ENCODE assay signal across 16 cellular contexts in genomic region chr7:126698446-126698845, GRCh38.
"Had no signal": no experiment of that assay in that cellular context is flagged by ENCODE, and none has a peak within 500 bp of the region (broad histone marks: within the 10 kb centered on the region; RNA-seq: fewer than 3 reads in every experiment).

No MANE protein-coding gene starts in this region.

- DNase-seq: activated CD4-positive, alpha-beta T cell treated with anti-CD3 and anti-CD28 coated beads, Interleukin-2, amount 50 U/mL, for 48 hours; activated CD4-positive, CD25-positive, alpha-beta regulatory T cell treated with anti-CD3 and anti-CD28 coated beads, Interleukin-2, amount 50 U/mL, for 72 hours; activated CD8-positive, alpha-beta memory T cell treated with anti-CD3 and anti-CD28 coated beads, Interleukin-2, amount 10 ng/mL, durations not matched to agents 7 days and 5 days; activated effector memory CD4-positive, alpha-beta T cell treated with anti-CD3 and anti-CD28 coated beads, Interleukin-2, amount 50 U/mL, for 16 hours; activated T-cell treated with anti-CD3 and anti-CD28 coated beads, Interleukin-2, amount 50 U/mL, for 24 hours; anterior cingulate cortex; islet precursor cell; left ventricle myocardium superior; pancreas; retina; stimulated activated CD4-positive, alpha-beta T cell treated with anti-CD3 and anti-CD28 coated beads, Interleukin-4, amount 100 ng/mL, for 4 hours; stimulated activated naive CD8-positive, alpha-beta T cell treated with anti-CD3 and anti-CD28 coated beads, Interleukin-15, amount 100 ng/mL, for 72 hours; testis had no signal

- H3K9me3 ChIP-seq: gastroesophageal sphincter, pancreas, testis had no signal

- H3K4me3 ChIP-seq: gastroesophageal sphincter, neural progenitor cell, pancreas, testis had no signal

- H3K4me2 ChIP-seq: neural progenitor cell had no signal

- H3K27ac ChIP-seq: gastroesophageal sphincter, neural progenitor cell, pancreas, testis had no signal

- H3K36me3 ChIP-seq: gastroesophageal sphincter, neural progenitor cell, pancreas had no signal

- H3K9ac ChIP-seq: neural progenitor cell had no signal

- H3K27me3 ChIP-seq: gastroesophageal sphincter, neural progenitor cell, pancreas, testis had no signal

- H2AFZ ChIP-seq: neural progenitor cell had no signal

- ATAC-seq: activated CD8-positive, alpha-beta memory T cell treated with anti-CD3 and anti-CD28 coated beads, Interleukin-2, amount 10 ng/mL, durations not matched to agents 7 days and 5 days; activated naive CD4-positive, alpha-beta T cell treated with anti-CD3 and anti-CD28 coated beads, Interleukin-2, amount 50 U/mL, for 72 hours; gastroesophageal sphincter; left ventricle myocardium superior; pancreas; stimulated activated naive CD8-positive, alpha-beta T cell treated with anti-CD3 and anti-CD28 coated beads, Interleukin-15, amount 100 ng/mL, for 72 hours had no signal

- H3K4me1 ChIP-seq: gastroesophageal sphincter, neural progenitor cell, pancreas, testis had no signal
